1 cellular context compared by ENCODE assay signal in genomic region chr1:26961826-26962225, GRCh38.
TF ChIP-seq lines count a peak whose summit lies in the region.

No MANE protein-coding gene starts in this region.

TF ChIP-seq in HepG2, 621 proteins besides CTCF, POLR2A, EP300 and RAD21 (continued from another document and continues in another):
- 0 out of 2 replicates have a peak, but pooled peaks have one; percentile 40 for TF ChIP-seq ZNF652 (CRISPR knock-in tag; IDR thresholded peaks at IDR 0.05; ENCODE audit: borderline replicate concordance, low read depth)
- peak; percentile 51; the same call in 1 of the 2 replicates for TF ChIP-seq NCOA2 (CRISPR knock-in tag; IDR thresholded peaks at IDR 0.05)
- TF ChIP-seq NRL (CRISPR knock-in tag; IDR thresholded peaks at IDR 0.05; ENCODE audit: borderline replicate concordance) = no peak
- peak; percentile 76; the same call in 1 of the 2 replicates for TF ChIP-seq JUND (CRISPR knock-in tag; IDR thresholded peaks at IDR 0.05)
- TF ChIP-seq MXD3 (CRISPR knock-in tag; IDR thresholded peaks at IDR 0.05) = no peak
- TF ChIP-seq HNRNPH1 (optimal IDR thresholded peaks at IDR 0.05; ENCODE audit: low read depth, low read length) = no peak
- TF ChIP-seq HNF4G (IDR thresholded peaks at IDR 0.05; ENCODE audit: borderline replicate concordance, low read depth, low read length) = no peak
- TF ChIP-seq HNF4G (CRISPR knock-in tag; IDR thresholded peaks at IDR 0.05; ENCODE audit: borderline replicate concordance, low read depth) = no peak
- TF ChIP-seq ZNF138 (CRISPR knock-in tag; IDR thresholded peaks at IDR 0.05; ENCODE audit: low read depth) = no peak
- TF ChIP-seq RFX3 (CRISPR knock-in tag; IDR thresholded peaks at IDR 0.05) = 0 out of 2 replicates have a peak, but pooled peaks have one; percentile 6
- TF ChIP-seq RBM22 (optimal IDR thresholded peaks at IDR 0.05; ENCODE audit: low read length) = no peak
- peak; percentile 51; the same call in 1 of the 2 replicates for TF ChIP-seq TFE3 (CRISPR knock-in tag; IDR thresholded peaks at IDR 0.05)
- TF ChIP-seq PLSCR1 (CRISPR knock-in tag; IDR thresholded peaks at IDR 0.05; ENCODE audit: borderline replicate concordance) = no peak
- no peak for TF ChIP-seq ZMAT3 (CRISPR knock-in tag; conservative IDR thresholded peaks at IDR 0.05)
- no peak for TF ChIP-seq ZBTB14 (CRISPR knock-in tag; IDR thresholded peaks at IDR 0.05)
- TF ChIP-seq XRCC5 (optimal IDR thresholded peaks at IDR 0.05; ENCODE audit: low read length) = no peak
- TF ChIP-seq NFKBIZ (CRISPR knock-in tag; IDR thresholded peaks at IDR 0.05) = no peak
- TF ChIP-seq GPBP1L1 (CRISPR knock-in tag; IDR thresholded peaks at IDR 0.05) = no peak
- no peak for TF ChIP-seq ATF3 (CRISPR knock-in tag; IDR thresholded peaks at IDR 0.05)
- TF ChIP-seq ZNF687 (CRISPR knock-in tag; IDR thresholded peaks at IDR 0.05) = no peak
- no peak for TF ChIP-seq RNF2 (conservative IDR thresholded peaks at IDR 0.05; ENCODE audit: low read depth)
- no peak for TF ChIP-seq ZNF354B (CRISPR knock-in tag; IDR thresholded peaks at IDR 0.05)
- TF ChIP-seq ZZZ3 (CRISPR knock-in tag; IDR thresholded peaks at IDR 0.05; ENCODE audit: borderline replicate concordance) = no peak
- TF ChIP-seq ETV5 (CRISPR knock-in tag; IDR thresholded peaks at IDR 0.05; ENCODE audit: borderline replicate concordance) = peak; percentile 65; the same call in 1 of the 2 replicates
- TF ChIP-seq PRDM10 (CRISPR knock-in tag; IDR thresholded peaks at IDR 0.05; ENCODE audit: low read depth) = peak; percentile 76; the same call in 1 of the 2 replicates
- no peak for TF ChIP-seq KMT2B (CRISPR knock-in tag; IDR thresholded peaks at IDR 0.05)
- no peak for TF ChIP-seq CCDC6 (CRISPR knock-in tag; IDR thresholded peaks at IDR 0.05)
- no peak for TF ChIP-seq ZNF432 (CRISPR knock-in tag; IDR thresholded peaks at IDR 0.05; ENCODE audit: borderline replicate concordance)
- no peak for TF ChIP-seq ZSCAN25 (CRISPR knock-in tag; IDR thresholded peaks at IDR 0.05)
- TF ChIP-seq JDP2 (CRISPR knock-in tag; IDR thresholded peaks at IDR 0.05; ENCODE audit: borderline replicate concordance) = no peak
- TF ChIP-seq SIN3A (IDR thresholded peaks at IDR 0.05; ENCODE audit: borderline replicate concordance, low read depth, low read length) = no peak
- no peak for TF ChIP-seq ARNT2 (CRISPR knock-in tag; IDR thresholded peaks at IDR 0.05; ENCODE audit: low read depth)
- TF ChIP-seq SRSF1 (optimal IDR thresholded peaks at IDR 0.05; ENCODE audit: low read depth, low read length) = no peak
- TF ChIP-seq HNF1B (CRISPR knock-in tag; IDR thresholded peaks at IDR 0.05) = no peak
- no peak for TF ChIP-seq RFX1 (IDR thresholded peaks at IDR 0.05)
- TF ChIP-seq REPIN1 (CRISPR knock-in tag; IDR thresholded peaks at IDR 0.05; ENCODE audit: borderline replicate concordance, low read depth) = no peak
- peak; percentile 66; the same call in 1 of the 2 replicates for TF ChIP-seq THAP11 (CRISPR knock-in tag; IDR thresholded peaks at IDR 0.05)
- no peak for TF ChIP-seq IRX3 (CRISPR knock-in tag; IDR thresholded peaks at IDR 0.05; ENCODE audit: borderline replicate concordance, low read depth)
- no peak for TF ChIP-seq ZNF619 (CRISPR knock-in tag; IDR thresholded peaks at IDR 0.05)
- TF ChIP-seq ISX (CRISPR knock-in tag; conservative IDR thresholded peaks at IDR 0.05) = no peak
- TF ChIP-seq ZNF264 (CRISPR knock-in tag; IDR thresholded peaks at IDR 0.05) = no peak
- TF ChIP-seq IKZF1 (IDR thresholded peaks at IDR 0.05) = no peak
- TF ChIP-seq ZNF766 (CRISPR knock-in tag; IDR thresholded peaks at IDR 0.05; ENCODE audit: borderline replicate concordance) = no peak
- no peak for TF ChIP-seq POLR2AphosphoS2 (IDR thresholded peaks at IDR 0.05; ENCODE audit: low read depth, low read length)
- no peak for TF ChIP-seq ZNF546 (CRISPR knock-in tag; conservative IDR thresholded peaks at IDR 0.05)
- no peak for TF ChIP-seq FLYWCH1 (CRISPR knock-in tag; IDR thresholded peaks at IDR 0.05)
- no peak for TF ChIP-seq ZNF24 (IDR thresholded peaks at IDR 0.05)
- no peak for TF ChIP-seq HCFC1 (IDR thresholded peaks at IDR 0.05; ENCODE audit: low read depth, low read length)
- 0 out of 2 replicates have a peak, but pooled peaks have one; percentile 28 for TF ChIP-seq KLF6 (CRISPR knock-in tag; IDR thresholded peaks at IDR 0.05)
- no peak for TF ChIP-seq ZNF564 (CRISPR knock-in tag; IDR thresholded peaks at IDR 0.05)
- TF ChIP-seq THAP9 (CRISPR knock-in tag; IDR thresholded peaks at IDR 0.05; ENCODE audit: borderline replicate concordance) = no peak
- no peak for TF ChIP-seq ZNF333 (CRISPR knock-in tag; IDR thresholded peaks at IDR 0.05; ENCODE audit: borderline replicate concordance)
